Comparison of ENCODE assay signal across 16 cellular contexts in genomic region chr10:116767235-116767634, GRCh38. TPM values are rescaled to one million over a fixed set of nuclear protein-coding genes. Genes with fewer than 3 reads are reported as not detected.
DNase-seq lines count a peak whose midpoint lies in the region; ATAC-seq, FAIRE-seq and TF ChIP-seq lines count a peak whose summit lies in the region.
"Had no signal": no experiment of that assay in that cellular context is flagged by ENCODE, and none has a peak within 500 bp of the region (broad histone marks: within the 10 kb centered on the region; RNA-seq: fewer than 3 reads in every experiment).

No MANE protein-coding gene starts in this region.

- TF ChIP-seq POLR2A in GM12892 (IDR thresholded peaks at IDR 0.05; ENCODE audit: low read depth, low read length): no peak

- H3K9me3 ChIP-seq in adipocyte (ENCODE audit: control insufficient read depth, low read length) (peaks cover 6% of the 10 kb centered on the region), osteoblast (ENCODE audit: low read depth, low read length) (no peaks in the 10 kb centered on the region)

- H3K4me3 ChIP-seq in adipocyte (ENCODE audit: low read length) (no peak overlapping the region), osteoblast (ENCODE audit: insufficient read depth, low read length) (no peak overlapping the region)

- TF ChIP-seq CTCF in osteoblast (IDR thresholded peaks at IDR 0.05; ENCODE audit: extremely low read depth, low read depth, low read length): no peak

- no peaks in the 10 kb centered on the region for H4K20me1 ChIP-seq in osteoblast (ENCODE audit: insufficient read depth, low read length)

- peak overlapping the region; percentile 41 for H2AFZ ChIP-seq in osteoblast (ENCODE audit: low read length)

- peak; percentile 41 for DNase-seq in EH (ENCODE audit: low read depth)
- DNase-seq in adipocyte (ENCODE audit: low read depth): peak; percentile 22
- peak; percentile 35 for DNase-seq in hepatic stellate cell (ENCODE audit: low spot score)
- no peak for DNase-seq in osteoblast (ENCODE audit: insufficient read length, low spot score, missing footprints)
- DNase-seq in GM12892 (ENCODE audit: insufficient read length): no peak
- DNase-seq in MV-4-11 (lab: John Stamatoyannopoulos, UW): no peak
- DNase-seq: activated CD4-positive, alpha-beta T cell treated with anti-CD3 and anti-CD28 coated beads, Interleukin-2, amount 50 U/mL, for 48 hours; mammary epithelial cell; NCI-H1105; NCI-H446; PC-3; stimulated activated naive CD8-positive, alpha-beta T cell treated with anti-CD3 and anti-CD28 coated beads, Interleukin-15, amount 100 ng/mL, for 72 hours had no signal

- peak overlapping the region; percentile 19 for H3K9ac ChIP-seq in adipocyte (ENCODE audit: low read length)

- H3K4me1 ChIP-seq in adipocyte (ENCODE audit: control insufficient read depth, insufficient read depth, low read length) (peaks cover 51% of the 10 kb centered on the region), osteoblast (ENCODE audit: insufficient read depth, low read length) (peaks cover 37% of the 10 kb centered on the region)

- H3K27me3 ChIP-seq in adipocyte (replicated peaks; ENCODE audit: control insufficient read depth, insufficient read depth, low read length) (no peaks in the 10 kb centered on the region), osteoblast (ENCODE audit: insufficient read depth, low read length) (no peaks in the 10 kb centered on the region)

- no peak for ATAC-seq in GM18861 (IDR thresholded peaks at IDR 0.05; ENCODE audit: unreplicated experiment)
- ATAC-seq in HG03520 (IDR thresholded peaks at IDR 0.05; ENCODE audit: unreplicated experiment): no peak
- ATAC-seq: HCT116; PC-3; stimulated activated naive CD8-positive, alpha-beta T cell treated with anti-CD3 and anti-CD28 coated beads, Interleukin-15, amount 100 ng/mL, for 72 hours had no signal

- no peak for FAIRE-seq in GM12892 (lab: Jason Lieb, UNC)

- no peaks in the 10 kb centered on the region for H3K79me2 ChIP-seq in osteoblast (ENCODE audit: insufficient read depth, low read length)

- H3K36me3 ChIP-seq in adipocyte (ENCODE audit: control insufficient read depth, insufficient read depth, low read length, severe bottlenecking): no peaks in the 10 kb centered on the region
- no peaks in the 10 kb centered on the region for H3K36me3 ChIP-seq in osteoblast (ENCODE audit: insufficient read depth, low read length)

- no peak overlapping the region for H3K27ac ChIP-seq in osteoblast (ENCODE audit: low read depth, low read length)
- H3K27ac ChIP-seq: C4-2B had no signal

- H3K4me2 ChIP-seq in osteoblast (ENCODE audit: insufficient read depth, low read length): no peak overlapping the region

RNA-seq across cellular contexts. Expression of gene HSPA12A, which starts 24.9 kb away (rescaled TPM):
- total RNA-seq in osteoblast: 10.0 and 10.9 TPM in 2 replicates
- polyA plus RNA-seq in GM12892 (2012; ENCODE audit: missing spikeins): 2.6 TPM

Comparison
In these comparisons a context has a peak if more than half of its experiments do, and no peak if none do; other contexts are left out.
1. DNase-seq: peak in EH (single experiment), adipocyte (single experiment) and hepatic stellate cell (single experiment); none in osteoblast (single experiment), GM12892 (single experiment) and MV-4-11 (single experiment).